8 cellular contexts compared by ENCODE assay signal in genomic region chr1:92538413-92539061, GRCh38. TPM values are rescaled to one million over a fixed set of nuclear protein-coding genes. Genes with fewer than 3 reads are reported as not detected.
A peak's percentile ranks its signal among the peaks of the same experiment; 100 is the strongest.
DNase-seq lines count a peak whose midpoint lies in the region; ATAC-seq lines count a peak whose summit lies in the region.

No MANE protein-coding gene starts in this region.

- intact Hi-C loops in activated CD4-positive, alpha-beta T cell treated with anti-CD3 and anti-CD28 coated beads, Interleukin-2, amount 10 ng/mL, durations not matched to agents 24 days and 14 days (cut with micrococcal nuclease) = loop anchor here (1.0 to 10.0 kb wide), 9 partner anchors 18 to 984 kb away; partner anchors contain the start of genes GFI1 and GLMN
- intact Hi-C loops in sciatic nerve (cut with DNase I) = no loop called here

- peaks cover 42% of the 10 kb centered on the region for H3K36me3 Mint-ChIP-seq in activated CD8-positive, alpha-beta memory T cell treated with anti-CD3 and anti-CD28 coated beads, Interleukin-2, amount 10 ng/mL, durations not matched to agents 7 days and 5 days
- peaks cover 49% of the 10 kb centered on the region for H3K36me3 Mint-ChIP-seq in activated CD4-positive, alpha-beta T cell treated with anti-CD3 and anti-CD28 coated beads, Interleukin-2, amount 10 ng/mL, durations not matched to agents 24 days and 14 days (ENCODE audit: low read depth)
- peaks cover 51% of the 10 kb centered on the region for H3K36me3 Mint-ChIP-seq in stimulated activated effector memory CD8-positive, alpha-beta T cell treated with anti-CD3 and anti-CD28 coated beads, Interleukin-12 subunit alpha, Interleukin-12 subunit beta, amount 100 ng/mL, for 72 hours

- DNase-seq in activated CD8-positive, alpha-beta memory T cell treated with anti-CD3 and anti-CD28 coated beads, Interleukin-2, amount 10 ng/mL, durations not matched to agents 7 days and 5 days = peak; percentile 53
- DNase-seq in activated CD8-positive, alpha-beta memory T cell treated with anti-CD3 and anti-CD28 coated beads, Interleukin-2, amount 50 U/mL, for 48 hours = no peak
- DNase-seq in activated CD4-positive, alpha-beta T cell treated with anti-CD3 and anti-CD28 coated beads, Interleukin-2, amount 10 ng/mL, durations not matched to agents 24 days and 14 days = peak; percentile 78
- DNase-seq in stimulated activated effector memory CD8-positive, alpha-beta T cell treated with anti-CD3 and anti-CD28 coated beads, Interleukin-12 subunit alpha, Interleukin-12 subunit beta, amount 100 ng/mL, for 72 hours (ENCODE audit: low spot score in 2 of 2) = peak; percentile 20 to 70
- DNase-seq in Ammon's horn (ENCODE audit: low spot score) (no peak), NCI-H128 (lab: John Stamatoyannopoulos, UW; ENCODE audit: unreplicated experiment) (no peak), sciatic nerve (ENCODE audit: low spot score) (no peak)

- peak overlapping the region; percentile 96 for H3K27ac Mint-ChIP-seq in activated CD8-positive, alpha-beta memory T cell treated with anti-CD3 and anti-CD28 coated beads, Interleukin-2, amount 10 ng/mL, durations not matched to agents 7 days and 5 days
- peak overlapping the region; percentile 94 for H3K27ac Mint-ChIP-seq in activated CD4-positive, alpha-beta T cell treated with anti-CD3 and anti-CD28 coated beads, Interleukin-2, amount 10 ng/mL, durations not matched to agents 24 days and 14 days
- H3K27ac Mint-ChIP-seq in stimulated activated effector memory CD8-positive, alpha-beta T cell treated with anti-CD3 and anti-CD28 coated beads, Interleukin-12 subunit alpha, Interleukin-12 subunit beta, amount 100 ng/mL, for 72 hours = peak overlapping the region; percentile 94

- ATAC-seq in activated CD8-positive, alpha-beta memory T cell treated with anti-CD3 and anti-CD28 coated beads, Interleukin-2, amount 10 ng/mL, durations not matched to agents 7 days and 5 days = peak; percentile 62
- ATAC-seq in HG02943 (IDR thresholded peaks at IDR 0.05; ENCODE audit: low read depth, unreplicated experiment) (peak; percentile 48), sciatic nerve (no peak)
- ATAC-seq in stimulated activated effector memory CD8-positive, alpha-beta T cell treated with anti-CD3 and anti-CD28 coated beads, Interleukin-12 subunit alpha, Interleukin-12 subunit beta, amount 100 ng/mL, for 72 hours = peak; percentile 83

- no peaks in the 10 kb centered on the region for H3K9me3 Mint-ChIP-seq in activated CD8-positive, alpha-beta memory T cell treated with anti-CD3 and anti-CD28 coated beads, Interleukin-2, amount 10 ng/mL, durations not matched to agents 7 days and 5 days (ENCODE audit: low read depth)
- peaks cover 19% of the 10 kb centered on the region for H3K9me3 Mint-ChIP-seq in activated CD4-positive, alpha-beta T cell treated with anti-CD3 and anti-CD28 coated beads, Interleukin-2, amount 10 ng/mL, durations not matched to agents 24 days and 14 days
- H3K9me3 Mint-ChIP-seq in stimulated activated effector memory CD8-positive, alpha-beta T cell treated with anti-CD3 and anti-CD28 coated beads, Interleukin-12 subunit alpha, Interleukin-12 subunit beta, amount 100 ng/mL, for 72 hours = no peaks in the 10 kb centered on the region

- CTCF ChIA-PET in activated CD8-positive, alpha-beta memory T cell treated with anti-CD3 and anti-CD28 coated beads, Interleukin-2, amount 10 ng/mL, durations not matched to agents 7 days and 5 days (lab: Charles Lee) = interaction anchor here (0.9 to 4.8 kb wide), 15 partner anchors 16 to 225 kb away, joined by 3 to 70 read pairs (median 4); partner anchors contain the start of gene GFI1

- no peaks in the 10 kb centered on the region for H3K27me3 Mint-ChIP-seq in activated CD8-positive, alpha-beta memory T cell treated with anti-CD3 and anti-CD28 coated beads, Interleukin-2, amount 10 ng/mL, durations not matched to agents 7 days and 5 days
- H3K27me3 Mint-ChIP-seq in activated CD4-positive, alpha-beta T cell treated with anti-CD3 and anti-CD28 coated beads, Interleukin-2, amount 10 ng/mL, durations not matched to agents 24 days and 14 days = no peaks in the 10 kb centered on the region

- H3K4me3 Mint-ChIP-seq in activated CD8-positive, alpha-beta memory T cell treated with anti-CD3 and anti-CD28 coated beads, Interleukin-2, amount 10 ng/mL, durations not matched to agents 7 days and 5 days = peak overlapping the region; percentile 64
- peak overlapping the region; percentile 70 for H3K4me3 Mint-ChIP-seq in activated CD4-positive, alpha-beta T cell treated with anti-CD3 and anti-CD28 coated beads, Interleukin-2, amount 10 ng/mL, durations not matched to agents 24 days and 14 days
- peak overlapping the region; percentile 51 for H3K4me3 Mint-ChIP-seq in stimulated activated effector memory CD8-positive, alpha-beta T cell treated with anti-CD3 and anti-CD28 coated beads, Interleukin-12 subunit alpha, Interleukin-12 subunit beta, amount 100 ng/mL, for 72 hours

- H3K4me1 Mint-ChIP-seq in activated CD8-positive, alpha-beta memory T cell treated with anti-CD3 and anti-CD28 coated beads, Interleukin-2, amount 10 ng/mL, durations not matched to agents 7 days and 5 days = peaks cover 72% of the 10 kb centered on the region
- peaks cover 72% of the 10 kb centered on the region for H3K4me1 Mint-ChIP-seq in activated CD4-positive, alpha-beta T cell treated with anti-CD3 and anti-CD28 coated beads, Interleukin-2, amount 10 ng/mL, durations not matched to agents 24 days and 14 days
- peaks cover 47% of the 10 kb centered on the region for H3K4me1 Mint-ChIP-seq in stimulated activated effector memory CD8-positive, alpha-beta T cell treated with anti-CD3 and anti-CD28 coated beads, Interleukin-12 subunit alpha, Interleukin-12 subunit beta, amount 100 ng/mL, for 72 hours

RNA-seq across cellular contexts. Expression of gene GFI1, which starts 51.8 kb away (rescaled TPM):
- 100 to 1,000 TPM in 1 of 2 experiments, 10 to 100 TPM in 1; 87.8 to 101 TPM for total RNA-seq in activated CD8-positive, alpha-beta memory T cell treated with anti-CD3 and anti-CD28 coated beads, Interleukin-2, amount 10 ng/mL, durations not matched to agents 7 days and 5 days
- total RNA-seq in activated CD4-positive, alpha-beta T cell treated with anti-CD3 and anti-CD28 coated beads, Interleukin-2, amount 10 ng/mL, durations not matched to agents 24 days and 14 days = 85.1 and 87.1 TPM in 2 replicates
- 0.85 TPM for total RNA-seq in sciatic nerve

Comparison
In these comparisons a context has a peak if more than half of its experiments do, and no peak if none do; other contexts are left out.
1. DNase-seq: peak in activated CD8-positive, alpha-beta memory T cell treated with anti-CD3 and anti-CD28 coated beads, Interleukin-2, amount 10 ng/mL, durations not matched to agents 7 days and 5 days (single experiment), activated CD4-positive, alpha-beta T cell treated with anti-CD3 and anti-CD28 coated beads, Interleukin-2, amount 10 ng/mL, durations not matched to agents 24 days and 14 days (single experiment) and stimulated activated effector memory CD8-positive, alpha-beta T cell treated with anti-CD3 and anti-CD28 coated beads, Interleukin-12 subunit alpha, Interleukin-12 subunit beta, amount 100 ng/mL, for 72 hours (2 of 2); none in activated CD8-positive, alpha-beta memory T cell treated with anti-CD3 and anti-CD28 coated beads, Interleukin-2, amount 50 U/mL, for 48 hours (single experiment), Ammon's horn (single experiment), NCI-H128 (single experiment) and sciatic nerve (single experiment).
2. RNA of gene GFI1, which starts 51.8 kb away (total RNA-seq): 87.8 to 101 TPM in activated CD8-positive, alpha-beta memory T cell treated with anti-CD3 and anti-CD28 coated beads, Interleukin-2, amount 10 ng/mL, durations not matched to agents 7 days and 5 days and 85.1 to 87.1 TPM in activated CD4-positive, alpha-beta T cell treated with anti-CD3 and anti-CD28 coated beads, Interleukin-2, amount 10 ng/mL, durations not matched to agents 24 days and 14 days; 0.85 TPM in sciatic nerve (single experiment); every median in the first group is over 10 times any median in the second.
3. Peak in every context shown above with its lines, with median percentiles within 50 percentile points of each other: H3K27ac Mint-ChIP-seq and H3K4me3 Mint-ChIP-seq.